In the genomic region with DNA sequence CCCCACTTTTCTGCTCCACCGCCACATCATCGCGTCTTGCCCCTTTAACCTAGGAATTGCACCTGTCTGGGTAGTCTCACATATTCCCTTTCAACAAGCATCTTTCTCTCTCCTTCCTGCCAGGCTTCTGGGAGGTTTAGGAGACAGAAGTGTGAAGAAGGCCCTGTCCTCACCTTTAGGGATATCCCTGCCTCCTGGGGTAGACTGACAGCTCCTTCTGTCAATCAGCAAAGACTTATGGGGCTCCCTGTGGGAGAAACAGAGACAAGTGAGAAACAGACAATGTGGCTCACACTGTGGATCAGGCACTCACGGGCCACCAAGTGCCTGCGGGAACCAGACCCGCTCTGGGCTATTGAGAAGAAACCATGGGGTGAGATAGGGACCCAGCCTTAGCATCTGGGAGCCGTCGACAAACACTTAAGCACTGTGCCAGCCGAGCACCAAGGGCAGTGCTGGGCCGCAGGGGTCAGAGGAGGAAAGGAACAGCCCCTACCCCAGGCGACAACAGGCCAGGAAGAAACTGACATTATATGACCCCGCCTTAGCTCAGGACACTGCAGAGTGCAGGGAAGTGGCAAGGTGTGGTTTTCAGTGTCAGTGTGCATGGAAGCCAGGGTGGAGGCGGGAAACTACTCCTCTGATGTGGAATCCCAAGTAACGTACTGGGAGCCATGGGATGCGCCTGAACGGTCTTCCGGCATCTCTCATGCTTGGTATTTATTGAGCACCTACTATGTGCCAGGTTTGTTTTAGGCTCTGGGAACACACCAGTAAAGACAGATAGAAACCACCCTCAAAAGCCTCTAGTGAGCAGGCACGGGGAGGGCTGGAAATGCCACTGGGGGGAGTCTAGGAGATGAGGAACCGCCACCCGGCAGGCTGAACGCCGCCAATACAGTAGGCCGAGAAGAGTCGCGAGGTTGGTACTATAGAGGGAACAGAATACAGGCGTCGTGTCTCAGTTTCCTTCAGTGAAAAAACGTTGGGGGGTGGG, we compare ENCODE assay signal across 11 cellular contexts. TPM values are rescaled to one million over a fixed set of nuclear protein-coding genes. Genes with fewer than 3 reads are reported as not detected.
DNase-seq lines count a peak whose midpoint lies in the region; ATAC-seq, FAIRE-seq and TF ChIP-seq lines count a peak whose summit lies in the region.
"Had no signal": no experiment of that assay in that cellular context is flagged by ENCODE, and none has a peak within 500 bp of the region (broad histone marks: within the 10 kb centered on the region; RNA-seq: fewer than 3 reads in every experiment).

No MANE protein-coding gene starts in this region.

- in situ Hi-C loops in K562 (cut with MboI) = no loop called here

- H3K4me3 Mint-ChIP-seq in naive thymus-derived CD4-positive, alpha-beta T cell = peak overlapping the region; percentile 56 to 84 (median 74)

- peak overlapping the region; percentile 91 for H3K27ac ChIP-seq in left ventricle myocardium inferior (replicated peaks)
- H3K27ac ChIP-seq in right atrium auricular region = no peak overlapping the region
- no peak overlapping the region for H3K27ac ChIP-seq in K562 (ENCODE audit: extremely low read depth, low read depth, low read length)
- H3K27ac ChIP-seq in naive thymus-derived CD4-positive, alpha-beta T cell (ENCODE audit: low read depth, low read length) = no peak overlapping the region

- H3K9me3 Mint-ChIP-seq in naive thymus-derived CD4-positive, alpha-beta T cell = no peaks in the 10 kb centered on the region

- peaks cover 13 to 64% (median 24%) of the 10 kb centered on the region in 5 donors for H3K27me3 Mint-ChIP-seq in naive thymus-derived CD4-positive, alpha-beta T cell

- no peaks in the 10 kb centered on the region for H4K20me1 ChIP-seq in K562 (replicated peaks; ENCODE audit: control insufficient read depth, insufficient read depth, low read length)

- no peaks in the 10 kb centered on the region for H3K79me2 ChIP-seq in K562 (ENCODE audit: control insufficient read depth, insufficient read depth, low read length)

- CTCF ChIA-PET in K562 (lab: Yijun Ruan, JAX; ENCODE audit: low intra/inter-chr PET ratio) = no interaction called here
- CTCF ChIA-PET in naive thymus-derived CD4-positive, alpha-beta T cell (lab: Charles Lee) = interaction anchor here (0.8 to 7.3 kb wide), 12 partner anchors 9 to 243 kb away, joined by 3 to 117 read pairs (median 3); a partner anchor contains a TSS

- TF ChIP-seq CTCF in left ventricle myocardium inferior (IDR thresholded peaks at IDR 0.05; ENCODE audit: borderline replicate concordance) (no peak), right atrium auricular region (IDR thresholded peaks at IDR 0.05) (no peak), K562 (IDR thresholded peaks at IDR 0.05 in 2 of 3, conservative IDR thresholded peaks at IDR 0.05 in 1 of 3; ENCODE audit: insufficient read depth in 2 of 3, low read depth in 1 of 3, low read length in 3 of 3) (no peak)

- POLR2A ChIA-PET in K562 (lab: Yijun Ruan, JAX) = no interaction called here
- POLR2A ChIA-PET in naive thymus-derived CD4-positive, alpha-beta T cell (lab: Charles Lee) = interaction anchor here (0.6 to 14.6 kb wide), 8 partner anchors 10 to 276 kb away, joined by 3 to 236 read pairs (median 5); a partner anchor contains a TSS

- H3K4me1 Mint-ChIP-seq in naive thymus-derived CD4-positive, alpha-beta T cell = peaks cover 31 to 69% (median 58%) of the 10 kb centered on the region in 7 donors

- TF ChIP-seq RAD21 in K562 (CRISPR knock-in tag; conservative IDR thresholded peaks at IDR 0.05 in 1 of 2, IDR thresholded peaks at IDR 0.05 in 1 of 2) = no peak

- WGBS in K562 (ENCODE audit: insufficient coverage, low coverage, missing lambda C conversion rate) = 35% methylated on average over 21 of the region's 28 CpGs

- H2AFZ ChIP-seq in K562 (ENCODE audit: low read depth, low read length) = no peak overlapping the region

- H3K4me3 ChIP-seq in left ventricle myocardium inferior = peak overlapping the region; percentile 84
- H3K4me3 ChIP-seq in right atrium auricular region = peak overlapping the region in 1 of 2 donors; percentile 69
- no peak overlapping the region for H3K4me3 ChIP-seq in K562
- H3K4me3 ChIP-seq in naive thymus-derived CD4-positive, alpha-beta T cell (ENCODE audit: low read length) = no peak overlapping the region

- BruUV-seq in K562 (replicated peaks; lab: Mats Ljungman, UMichigan) = no TSS peak

- TF ChIP-seq EP300 in K562 (IDR thresholded peaks at IDR 0.05; ENCODE audit: low read length) = no peak

- H3K9ac ChIP-seq in K562 (ENCODE audit: insufficient read depth in 1 of 2, low read depth in 2 of 2, low read length in 2 of 2) = no peak overlapping the region

- H3K4me1 ChIP-seq in left ventricle myocardium inferior (peaks cover 74% of the 10 kb centered on the region), right atrium auricular region (peaks cover 0 to 64% of the 10 kb centered on the region in 2 donors), K562 (replicated peaks in 1 of 2; ENCODE audit: control insufficient read depth in 2 of 2, insufficient read depth in 2 of 2, low read length in 2 of 2) (peaks cover 0 to 17% of the 10 kb centered on the region in 2 experiments; a peak in 2 of 5 replicates)
- peaks cover 5 to 37% of the 10 kb centered on the region in 2 donors for H3K4me1 ChIP-seq in naive thymus-derived CD4-positive, alpha-beta T cell (ENCODE audit: control insufficient read depth in 2 of 2, insufficient read depth in 2 of 2, low read length in 2 of 2)

- intact Hi-C loops in left ventricle myocardium inferior (cut with micrococcal nuclease) = no loop called here
- intact Hi-C loops in K562 (cut with micrococcal nuclease) = no loop called here
- intact Hi-C loops in naive thymus-derived CD4-positive, alpha-beta T cell (cut with micrococcal nuclease) = loop anchor here in 1 of 2 donors (1.0 to 2.0 kb wide), 4 partner anchors 9 to 242 kb away; a partner anchor contains a TSS

- H3K36me3 Mint-ChIP-seq in naive thymus-derived CD4-positive, alpha-beta T cell = peaks cover 0 to 3% (median 0%) of the 10 kb centered on the region in 5 donors

- peaks cover 69% of the 10 kb centered on the region for H3K27me3 ChIP-seq in left ventricle myocardium inferior (ENCODE audit: low read depth)
- peaks cover 0 to 3% of the 10 kb centered on the region in 2 donors for H3K27me3 ChIP-seq in right atrium auricular region
- H3K27me3 ChIP-seq in K562 (ENCODE audit: control insufficient read depth in 2 of 2, insufficient read depth in 2 of 2, low read length in 2 of 2) = peaks cover 11 to 45% of the 10 kb centered on the region in 2 experiments; a peak in 4 of 5 replicates
- peaks cover 5 to 8% of the 10 kb centered on the region in 2 donors for H3K27me3 ChIP-seq in naive thymus-derived CD4-positive, alpha-beta T cell (ENCODE audit: control insufficient read depth in 2 of 2, insufficient read depth in 2 of 2, low read length in 2 of 2)

- H3K9me1 ChIP-seq in K562 (ENCODE audit: control insufficient read depth, insufficient read depth, low read length) = no peaks in the 10 kb centered on the region

- DNase-seq in left ventricle myocardium inferior = no peak
- no peak for DNase-seq in right atrium auricular region (ENCODE audit: low spot score)
- DNase-seq in K562 (ENCODE audit: extremely low read depth in 1 of 4, low spot score in 3 of 4) = no peak
- no peak for DNase-seq in naive thymus-derived CD4-positive, alpha-beta T cell
- DNase-seq in stimulated activated CD4-positive, alpha-beta T cell treated with anti-CD3 and anti-CD28 coated beads, Interleukin-2, amount 100 ng/mL, for 48 hours = no peak
- no peak for DNase-seq in activated CD4-positive, CD25-positive, alpha-beta regulatory T cell treated with anti-CD3 and anti-CD28 coated beads, Interleukin-2, amount 50 U/mL, for 72 hours
- no peak for DNase-seq in HTR-8/SVneo (ENCODE audit: insufficient read length, low spot score)

- TF ChIP-seq POLR2A in K562 (conservative IDR thresholded peaks at IDR 0.05) = no peak

- no peak overlapping the region for H3K4me2 ChIP-seq in K562 (ENCODE audit: insufficient read depth, low read length)

- H3K36me3 ChIP-seq in left ventricle myocardium inferior (no peaks in the 10 kb centered on the region), right atrium auricular region (no peaks in the 10 kb centered on the region), K562 (ENCODE audit: control insufficient read depth, insufficient read depth, low read length) (no peaks in the 10 kb centered on the region)
- H3K36me3 ChIP-seq in naive thymus-derived CD4-positive, alpha-beta T cell (ENCODE audit: control insufficient read depth in 2 of 3, insufficient read depth in 3 of 3, low read length in 3 of 3) = no peaks in the 10 kb centered on the region

- FAIRE-seq in K562 (lab: Jason Lieb, UNC) (no peak), HTR-8/SVneo (lab: Jason Lieb, UNC) (no peak)
- FAIRE-seq: colon, GM18507 had no signal

- ATAC-seq in K562 (no peak), GM18502 (IDR thresholded peaks at IDR 0.05; ENCODE audit: poor library complexity, unreplicated experiment) (no peak)
- peak; percentile 1 for ATAC-seq in naive thymus-derived CD4-positive, alpha-beta T cell
- ATAC-seq: sciatic nerve had no signal

- no peaks in the 10 kb centered on the region for H3K9me3 ChIP-seq in left ventricle myocardium inferior (replicated peaks)
- H3K9me3 ChIP-seq in right atrium auricular region = no peaks in the 10 kb centered on the region
- no peaks in the 10 kb centered on the region for H3K9me3 ChIP-seq in K562 (replicated peaks; ENCODE audit: control insufficient read depth, insufficient read depth, low read depth, low read length)
- no peaks in the 10 kb centered on the region for H3K9me3 ChIP-seq in naive thymus-derived CD4-positive, alpha-beta T cell (ENCODE audit: control insufficient read depth in 2 of 3, low read length in 3 of 3)

- peak overlapping the region in 6 of 9 donors; percentile 10 to 72 (median 28) for H3K27ac Mint-ChIP-seq in naive thymus-derived CD4-positive, alpha-beta T cell

RNA-seq across cellular contexts. Expression of a gene that starts 1.8 kb away (rescaled TPM):
- total RNA-seq in left ventricle myocardium inferior (1.5 TPM), right atrium auricular region (1 to 10 TPM; 1.2 to 1.5 TPM), K562 (2014; rRNA removed) (not detected in 2 replicates), K562 (2014; rRNA removed; fragmentation: Illumina TruSeq; extraction: Trizol) (not detected in 2 replicates), K562 (2015; rRNA removed; fragmentation: Illumina TruSeq; extraction: Trizol) (not detected in 2 replicates), K562 (2021) (0.07 TPM in 1 of 2 replicates, not detected in the other)
- not detected in 2 replicates for total RNA-seq in K562 (2011; cell fraction: chromatin; rRNA removed; ENCODE audit: low replicate concordance)
- not detected in 2 replicates for total RNA-seq in K562 (2011; cell fraction: nucleolus; rRNA removed)
- not detected in 2 replicates for total RNA-seq in K562 (2011; cell fraction: nucleoplasm; rRNA removed)
- polyA plus RNA-seq in K562 (2011; rRNA removed) (not detected in 2 replicates), K562 (2014; fragmentation: Illumina TruSeq; extraction: Trizol) (not detected in 2 replicates), K562 (2014; fragmentation: Nextera tagmentation; extraction: Ambion mirVana) (not detected), K562 (2014; rRNA removed) (not detected in 2 replicates)
- polyA plus RNA-seq in K562 (2011; cell fraction: cytosol; rRNA removed) = not detected in 2 replicates
- polyA plus RNA-seq in K562 (2011; cell fraction: nucleus; rRNA removed) = not detected in 2 replicates
- not detected in 2 replicates for polyA plus RNA-seq in K562 (2012)
- polyA minus RNA-seq in K562 (2011; rRNA and poly(A)+ RNA removed) = not detected in 2 replicates
- polyA minus RNA-seq in K562 (2011; cell fraction: cytosol; rRNA and poly(A)+ RNA removed) = not detected in 2 replicates
- polyA minus RNA-seq in K562 (2011; cell fraction: nucleus; rRNA and poly(A)+ RNA removed) = not detected in 2 replicates
- under 1 TPM in 4 of 5 experiments, not detected in 1; 0.07 to 0.24 (median 0.18) TPM for total RNA-seq in naive thymus-derived CD4-positive, alpha-beta T cell
- under 1 TPM; 0.24 to 0.27 TPM for polyA plus RNA-seq in naive thymus-derived CD4-positive, alpha-beta T cell

RNA-seq across cellular contexts. Expression of a gene that starts 9.0 kb away (rescaled TPM):
- total RNA-seq in left ventricle myocardium inferior (0.25 TPM), right atrium auricular region (not detected), K562 (2014; rRNA removed) (0.23 and 0.65 TPM in 2 replicates), K562 (2014; rRNA removed; fragmentation: Illumina TruSeq; extraction: Trizol) (0.45 and 0.62 TPM in 2 replicates), K562 (2015; rRNA removed; fragmentation: Illumina TruSeq; extraction: Trizol) (0.19 and 0.47 TPM in 2 replicates), K562 (2021) (0.27 and 0.81 TPM in 2 replicates)
- total RNA-seq in K562 (2011; cell fraction: chromatin; rRNA removed; ENCODE audit: low replicate concordance) = 0.14 TPM in 1 of 2 replicates, not detected in the other
- 0.13 TPM in 1 of 2 replicates, not detected in the other for total RNA-seq in K562 (2011; cell fraction: nucleolus; rRNA removed)
- total RNA-seq in K562 (2011; cell fraction: nucleoplasm; rRNA removed) = not detected in 2 replicates
- polyA plus RNA-seq in K562 (2011; rRNA removed) (0.05 and 0.06 TPM in 2 replicates), K562 (2014; fragmentation: Illumina TruSeq; extraction: Trizol) (0.14 and 0.36 TPM in 2 replicates), K562 (2014; fragmentation: Nextera tagmentation; extraction: Ambion mirVana) (under 1 TPM; 0.48 to 0.59 TPM), K562 (2014; rRNA removed) (0.23 and 0.36 TPM in 2 replicates)
- 0.07 TPM in 1 of 2 replicates, not detected in the other for polyA plus RNA-seq in K562 (2011; cell fraction: cytosol; rRNA removed)
- polyA plus RNA-seq in K562 (2011; cell fraction: nucleus; rRNA removed) = 0.08 TPM in 1 of 2 replicates, not detected in the other
- 0.22 and 0.58 TPM in 2 replicates for polyA plus RNA-seq in K562 (2012)
- 0.15 TPM in 1 of 2 replicates, not detected in the other for polyA minus RNA-seq in K562 (2011; rRNA and poly(A)+ RNA removed)
- not detected in 2 replicates for polyA minus RNA-seq in K562 (2011; cell fraction: cytosol; rRNA and poly(A)+ RNA removed)
- polyA minus RNA-seq in K562 (2011; cell fraction: nucleus; rRNA and poly(A)+ RNA removed) = 0.22 TPM in 1 of 2 replicates, not detected in the other
- total RNA-seq in naive thymus-derived CD4-positive, alpha-beta T cell = 1 to 10 TPM in 2 of 5 experiments, under 1 TPM in 3; 0.10 to 1.4 (median 0.46) TPM
- polyA plus RNA-seq in naive thymus-derived CD4-positive, alpha-beta T cell = under 1 TPM; 0.20 to 0.89 TPM

RNA-seq across cellular contexts. Expression of a gene that starts 57.7 kb away (rescaled TPM):
- not detected for total RNA-seq in left ventricle myocardium inferior
- total RNA-seq in right atrium auricular region = not detected
- total RNA-seq in K562 (2011; cell fraction: chromatin; rRNA removed; ENCODE audit: low replicate concordance) = not detected in 2 replicates
- total RNA-seq in K562 (2011; cell fraction: nucleolus; rRNA removed) = not detected in 2 replicates
- not detected in 2 replicates for total RNA-seq in K562 (2011; cell fraction: nucleoplasm; rRNA removed)
- total RNA-seq in K562 (2014; rRNA removed) = not detected in 2 replicates
- not detected in 2 replicates for total RNA-seq in K562 (2014; rRNA removed; fragmentation: Illumina TruSeq; extraction: Trizol)
- total RNA-seq in K562 (2015; rRNA removed; fragmentation: Illumina TruSeq; extraction: Trizol) = not detected in 2 replicates
- total RNA-seq in K562 (2021) = not detected in 2 replicates
- not detected in 2 replicates for polyA plus RNA-seq in K562 (2011; rRNA removed)
- polyA plus RNA-seq in K562 (2011; cell fraction: cytosol; rRNA removed) = 0.07 TPM in 1 of 2 replicates, not detected in the other
- polyA plus RNA-seq in K562 (2011; cell fraction: nucleus; rRNA removed) = not detected in 2 replicates
- not detected in 2 replicates for polyA plus RNA-seq in K562 (2012)
- not detected in 2 replicates for polyA plus RNA-seq in K562 (2014; fragmentation: Illumina TruSeq; extraction: Trizol)
- not detected for polyA plus RNA-seq in K562 (2014; fragmentation: Nextera tagmentation; extraction: Ambion mirVana)
- polyA plus RNA-seq in K562 (2014; rRNA removed) = not detected in 2 replicates
- not detected in 2 replicates for polyA minus RNA-seq in K562 (2011; rRNA and poly(A)+ RNA removed)
- not detected in 2 replicates for polyA minus RNA-seq in K562 (2011; cell fraction: cytosol; rRNA and poly(A)+ RNA removed)
- polyA minus RNA-seq in K562 (2011; cell fraction: nucleus; rRNA and poly(A)+ RNA removed) = not detected in 2 replicates
- total RNA-seq in naive thymus-derived CD4-positive, alpha-beta T cell = 1 to 10 TPM in 1 of 5 experiments, not detected in 4; 2.5 TPM
- polyA plus RNA-seq in naive thymus-derived CD4-positive, alpha-beta T cell = not detected
